12 cellular contexts compared by ENCODE assay signal in genomic region chr7:4820405-4820967, GRCh38. TPM values are rescaled to one million over a fixed set of nuclear protein-coding genes. Genes with fewer than 3 reads are reported as not detected.
"Had no signal": no experiment of that assay in that cellular context is flagged by ENCODE, and none has a peak within 500 bp of the region (broad histone marks: within the 10 kb centered on the region; RNA-seq: fewer than 3 reads in every experiment).

No MANE protein-coding gene starts in this region.

- H3K4me1 ChIP-seq: prostate gland had no signal

- ATAC-seq: natural killer cell had no signal

- H3K4me3 Mint-ChIP-seq: activated naive CD4-positive, alpha-beta T cell treated with anti-CD3 and anti-CD28 coated beads for 36 hours; natural killer cell had no signal

- H3K9me3 ChIP-seq: prostate gland, thyroid gland had no signal

- DNase-seq: activated CD4-positive, alpha-beta T cell treated with anti-CD3 and anti-CD28 coated beads for 48 hours; activated naive CD4-positive, alpha-beta T cell treated with anti-CD3 and anti-CD28 coated beads for 36 hours; central memory CD4-positive, alpha-beta T cell; cortex of kidney; effector CD8-positive, alpha-beta T cell; natural killer cell; nucleus accumbens; stimulated activated CD4-positive, alpha-beta T cell treated with anti-CD3 and anti-CD28 coated beads, Interleukin-4, amount 100 ng/mL, for 4 hours; thyroid gland had no signal

- H3K27me3 ChIP-seq: thyroid gland had no signal

- H3K27ac Mint-ChIP-seq: activated naive CD4-positive, alpha-beta T cell treated with anti-CD3 and anti-CD28 coated beads for 36 hours; natural killer cell had no signal

- H3K4me3 ChIP-seq: prostate gland, SK-N-MC, thyroid gland had no signal

- H3K4me1 Mint-ChIP-seq: natural killer cell had no signal

- H3K36me3 Mint-ChIP-seq: natural killer cell had no signal

- H3K27ac ChIP-seq: prostate gland, SK-N-MC had no signal

- H3K9me3 Mint-ChIP-seq: activated naive CD4-positive, alpha-beta T cell treated with anti-CD3 and anti-CD28 coated beads for 36 hours; natural killer cell had no signal

- H3K36me3 ChIP-seq: prostate gland, thyroid gland had no signal

RNA-seq across cellular contexts. Expression of gene PAPOLB, which starts 41.3 kb away (rescaled TPM):
- total RNA-seq: activated naive CD4-positive, alpha-beta T cell treated with anti-CD3 and anti-CD28 coated beads for 36 hours; T-helper 1 cell treated with Interleukin-12 subunit alpha and Interleukin-12 subunit beta and Interleukin-4 antibody, amounts not matched to agents 30 ng/mL and 1 ng/mL, for 36 hours had no signal
